17 cellular contexts compared by ENCODE assay signal in the genomic region with DNA sequence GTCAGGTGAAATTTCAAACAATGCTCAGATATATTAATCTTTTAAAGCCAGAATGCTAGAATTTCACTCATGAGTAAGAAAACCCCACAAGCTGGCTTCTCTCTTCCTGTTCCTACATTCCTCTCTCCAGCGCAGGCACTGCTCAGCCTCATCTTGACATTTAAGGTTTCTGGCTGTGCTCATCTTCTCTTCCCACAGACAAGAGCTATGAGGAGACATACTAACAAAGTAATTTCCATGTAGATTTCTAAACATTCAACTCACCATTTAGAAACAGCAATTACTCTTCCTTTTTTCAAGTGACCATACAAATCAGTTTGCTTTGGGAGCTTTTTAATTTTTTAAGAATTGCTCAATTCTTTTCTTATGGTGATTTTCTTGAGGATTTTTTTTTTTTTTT. TPM values are rescaled to one million over a fixed set of nuclear protein-coding genes. Genes with fewer than 3 reads are reported as not detected.
DNase-seq lines count a peak whose midpoint lies in the region; ATAC-seq, FAIRE-seq and TF ChIP-seq lines count a peak whose summit lies in the region.
"Had no signal": no experiment of that assay in that cellular context is flagged by ENCODE, and none has a peak within 500 bp of the region (broad histone marks: within the 10 kb centered on the region; RNA-seq: fewer than 3 reads in every experiment).

No MANE protein-coding gene starts in this region.

- peak overlapping the region; percentile 8; the same call in 1 of the 2 replicates for H3K4me2 ChIP-seq in SK-N-SH

- peaks cover 4% of the 10 kb centered on the region in 2 experiments; a peak in 3 of 4 replicates for H3K4me1 ChIP-seq in SK-N-SH (ENCODE audit: control insufficient read depth in 1 of 2, insufficient read depth in 2 of 2, low read depth in 1 of 2, low read length in 1 of 2)
- H3K4me1 ChIP-seq in rectal smooth muscle tissue (ENCODE audit: control insufficient read depth, insufficient read depth, low read length): peaks cover 27% of the 10 kb centered on the region
- H3K4me1 ChIP-seq: Peyer's patch had no signal

- H3F3A ChIP-seq in SK-N-SH (replicated peaks; ENCODE audit: insufficient read depth): no peaks in the 10 kb centered on the region

- ATAC-seq in left lobe of liver: no peak
- ATAC-seq: left cardiac atrium, mucosa of descending colon had no signal

- H3K9ac ChIP-seq in SK-N-SH (no peak overlapping the region), rectal smooth muscle tissue (ENCODE audit: low read length) (no peak overlapping the region)

- H3K36me3 ChIP-seq in SK-N-SH (replicated peaks in 1 of 2; ENCODE audit: control insufficient read depth in 1 of 2, insufficient read depth in 2 of 2, low read length in 1 of 2): no peaks in the 10 kb centered on the region
- no peaks in the 10 kb centered on the region for H3K36me3 ChIP-seq in rectal smooth muscle tissue (ENCODE audit: control insufficient read depth, insufficient read depth, low read length)
- H3K36me3 ChIP-seq: Peyer's patch had no signal

- peak; percentile 44 for FAIRE-seq in GM19239 (lab: Jason Lieb, UNC)
- FAIRE-seq: frontal cortex, HTR-8/SVneo had no signal

- no peak overlapping the region for H3K4me3 ChIP-seq in SK-N-SH (ENCODE audit: low read depth in 2 of 2, low read length in 1 of 2)
- no peak overlapping the region for H3K4me3 ChIP-seq in rectal smooth muscle tissue (ENCODE audit: low read length)
- H3K4me3 ChIP-seq in coronary artery: no peak overlapping the region
- H3K4me3 ChIP-seq: mucosa of descending colon, Peyer's patch had no signal

- no peak overlapping the region for H2AFZ ChIP-seq in SK-N-SH (ENCODE audit: low read depth)

- H3K27me3 ChIP-seq in SK-N-SH (ENCODE audit: insufficient read depth) (no peaks in the 10 kb centered on the region), rectal smooth muscle tissue (ENCODE audit: control insufficient read depth, insufficient read depth, low read length) (no peaks in the 10 kb centered on the region)
- H3K27me3 ChIP-seq: Peyer's patch had no signal

- DNase-seq in GM19239 (ENCODE audit: insufficient read length, low spot score) (no peak), SK-N-SH (no peak), fibroblast of gingiva (ENCODE audit: low read depth) (peak; percentile 28), cerebellum (ENCODE audit: low spot score) (no peak), DMS53 (lab: John Stamatoyannopoulos, UW) (no peak), left lobe of liver (ENCODE audit: low spot score) (no peak), coronary artery (ENCODE audit: low spot score) (no peak)
- DNase-seq: activated CD4-positive, alpha-beta T cell treated with anti-CD3 and anti-CD28 coated beads for 4 hours; left cardiac atrium; mucosa of descending colon; NCI-H187; NCI-H82; Peyer's patch; SW 1271 had no signal

- H3K27ac ChIP-seq in SK-N-SH (ENCODE audit: low read depth in 2 of 2, low read length in 1 of 2) (peak overlapping the region; percentile 65 to 66; a peak in 2 of 4 replicates), rectal smooth muscle tissue (ENCODE audit: low read depth, low read length) (peak overlapping the region; percentile 69), coronary artery (no peak overlapping the region)
- H3K27ac ChIP-seq: Peyer's patch had no signal

- CTCF ChIA-PET in SK-N-SH (lab: Yijun Ruan, JAX): interaction anchor here (1.5 to 1.7 kb wide), 3 partner anchors 8 to 14 kb away, joined by 4 to 9 read pairs (median 4); partner anchors contain the start of gene LRRC8D

- no peak for TF ChIP-seq CTCF in SK-N-SH (IDR thresholded peaks at IDR 0.05)
- no peak for TF ChIP-seq CTCF in coronary artery (IDR thresholded peaks at IDR 0.05)

- no peaks in the 10 kb centered on the region for H4K20me1 ChIP-seq in SK-N-SH (ENCODE audit: insufficient read depth)

- POLR2A ChIA-PET in SK-N-SH (lab: Yijun Ruan, JAX): no interaction called here

- WGBS in SK-N-SH (ENCODE audit: low lambda C conversion rate): 11% methylated on average over 1 of the region's 1 CpG

- no peak for TF ChIP-seq RAD21 in SK-N-SH (IDR thresholded peaks at IDR 0.05; ENCODE audit: low read length)

- TF ChIP-seq EP300 in SK-N-SH (IDR thresholded peaks at IDR 0.05; ENCODE audit: borderline replicate concordance in 1 of 2, low read depth in 1 of 2, low read length in 1 of 2): peak; percentile 53 to 55; a peak in 3 of 4 replicates

- H3K9me2 ChIP-seq in SK-N-SH: no peaks in the 10 kb centered on the region

- H3K79me2 ChIP-seq in SK-N-SH (ENCODE audit: insufficient read depth): no peaks in the 10 kb centered on the region

- no peaks in the 10 kb centered on the region for H3K9me3 ChIP-seq in SK-N-SH
- H3K9me3 ChIP-seq: mucosa of descending colon, Peyer's patch had no signal

TF ChIP-seq in SK-N-SH, 30 proteins besides CTCF, POLR2A, EP300 and RAD21 (continues in another document):
- TF ChIP-seq JUND (IDR thresholded peaks at IDR 0.05): peak; percentile 30; the same call in 1 of the 2 replicates
- TF ChIP-seq RXRA (IDR thresholded peaks at IDR 0.05; ENCODE audit: borderline replicate concordance, low read depth): no peak
- no peak for TF ChIP-seq MXI1 (IDR thresholded peaks at IDR 0.05; ENCODE audit: low read depth, low read length)
- TF ChIP-seq EZH2phosphoT487 (IDR thresholded peaks at IDR 0.05; ENCODE audit: borderline replicate concordance, low read depth): no peak
- 0 out of 2 replicates have a peak, but pooled peaks have one; percentile 48 for TF ChIP-seq SIN3A (IDR thresholded peaks at IDR 0.05; ENCODE audit: borderline replicate concordance, low read depth, low read length)
- no peak for TF ChIP-seq FOXM1 (IDR thresholded peaks at IDR 0.05; ENCODE audit: low read depth)
- TF ChIP-seq GABPA (IDR thresholded peaks at IDR 0.05; ENCODE audit: low read depth): no peak
- TF ChIP-seq CHD2 (IDR thresholded peaks at IDR 0.05; ENCODE audit: low read length, partially characterized antibody): no peak
- no peak for TF ChIP-seq RCOR1 (IDR thresholded peaks at IDR 0.05; ENCODE audit: low read length)
- TF ChIP-seq NRF1 (IDR thresholded peaks at IDR 0.05; ENCODE audit: low read depth, low read length): no peak
- TF ChIP-seq NFIC (IDR thresholded peaks at IDR 0.05; ENCODE audit: borderline replicate concordance): peak; percentile 16; the same call in 1 of the 2 replicates
- TF ChIP-seq FOSL2 (IDR thresholded peaks at IDR 0.05; ENCODE audit: borderline replicate concordance, low read depth): no peak
- TF ChIP-seq, protein P1, sequence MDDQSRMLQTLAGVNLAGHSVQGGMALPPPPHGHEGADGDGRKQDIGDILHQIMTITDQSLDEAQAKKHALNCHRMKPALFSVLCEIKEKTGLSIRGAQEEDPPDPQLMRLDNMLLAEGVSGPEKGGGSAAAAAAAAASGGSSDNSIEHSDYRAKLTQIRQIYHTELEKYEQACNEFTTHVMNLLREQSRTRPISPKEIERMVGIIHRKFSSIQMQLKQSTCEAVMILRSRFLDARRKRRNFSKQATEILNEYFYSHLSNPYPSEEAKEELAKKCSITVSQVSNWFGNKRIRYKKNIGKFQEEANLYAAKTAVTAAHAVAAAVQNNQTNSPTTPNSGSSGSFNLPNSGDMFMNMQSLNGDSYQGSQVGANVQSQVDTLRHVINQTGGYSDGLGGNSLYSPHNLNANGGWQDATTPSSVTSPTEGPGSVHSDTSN (IDR thresholded peaks at IDR 0.05): peak; percentile 86
- TF ChIP-seq TAF1 (IDR thresholded peaks at IDR 0.05; ENCODE audit: borderline replicate concordance, low read depth, low read length): no peak
- TF ChIP-seq USF1 (IDR thresholded peaks at IDR 0.05; ENCODE audit: borderline replicate concordance, low read depth): no peak
- TF ChIP-seq USF2 (IDR thresholded peaks at IDR 0.05; ENCODE audit: borderline replicate concordance, low read depth, low read length): no peak
- TF ChIP-seq TCF12 (IDR thresholded peaks at IDR 0.05): peak; percentile 96

RNA-seq across cellular contexts. Expression of gene LRRC8D, which starts 7.8 kb away (rescaled TPM):
- polyA plus RNA-seq in SK-N-SH (2012; rRNA removed): 15.0 and 21.5 TPM in 2 replicates
- polyA plus RNA-seq in SK-N-SH (2012; cell fraction: cytosol; rRNA removed): 15.3 and 16.7 TPM in 2 replicates
- 12.9 and 17.5 TPM in 2 replicates for polyA plus RNA-seq in SK-N-SH (2012; cell fraction: nucleus; rRNA removed)
- total RNA-seq in cerebellum: 24.8 TPM
- total RNA-seq in left lobe of liver: 22.1 TPM

Comparison
In these comparisons a context has a peak if more than half of its experiments do, and no peak if none do; other contexts are left out.
1. H3K27ac ChIP-seq: peak in SK-N-SH (2 of 2) and rectal smooth muscle tissue (single experiment); none in coronary artery (0 of 2).